Comparison of ENCODE assay signal across 17 cellular contexts in genomic region chrX:113699939-113700338, GRCh38.
"Had no signal": no experiment of that assay in that cellular context is flagged by ENCODE, and none has a peak within 500 bp of the region (broad histone marks: within the 10 kb centered on the region; RNA-seq: fewer than 3 reads in every experiment).

No MANE protein-coding gene starts in this region.

- H3K36me3 ChIP-seq: colonic mucosa, esophagus muscularis mucosa, gastroesophageal sphincter, heart left ventricle, left lung, lower lobe of right lung had no signal

- H2AFZ ChIP-seq: hepatocyte had no signal

- H3K4me2 ChIP-seq: hepatocyte had no signal

- H3K4me1 ChIP-seq: colonic mucosa, esophagus muscularis mucosa, foreskin keratinocyte, gastroesophageal sphincter, heart left ventricle, left lung, lower lobe of right lung had no signal

- H3K4me3 ChIP-seq: colonic mucosa, esophagus muscularis mucosa, gastroesophageal sphincter, heart left ventricle, hepatocyte, left lung, lower lobe of right lung, mucosa of descending colon had no signal

- ATAC-seq: effector memory CD8-positive, alpha-beta T cell; foreskin keratinocyte; gastroesophageal sphincter; heart left ventricle; left cardiac atrium; left lung; left ventricle myocardium superior; lower lobe of right lung; mucosa of descending colon had no signal

- DNase-seq: colonic mucosa; cortex of kidney; effector CD8-positive, alpha-beta T cell; effector memory CD8-positive, alpha-beta T cell; endodermal cell; foreskin keratinocyte; heart left ventricle; left cardiac atrium; left lung; left ventricle myocardium superior; lower lobe of right lung; mesenchymal stem cell; mucosa of descending colon; naive B cell had no signal

- H3K9me3 ChIP-seq: colonic mucosa, esophagus muscularis mucosa, gastroesophageal sphincter, left lung, lower lobe of right lung, mucosa of descending colon had no signal

- H3K27ac ChIP-seq: colonic mucosa, esophagus muscularis mucosa, foreskin keratinocyte, gastroesophageal sphincter, heart left ventricle, hepatocyte, left lung, lower lobe of right lung had no signal

- H3K79me2 ChIP-seq: hepatocyte had no signal

- H3K27me3 ChIP-seq: colonic mucosa, esophagus muscularis mucosa, foreskin keratinocyte, gastroesophageal sphincter, heart left ventricle, hepatocyte, left lung had no signal
